Comparison of ENCODE assay signal across 1 cellular context in genomic region chrX:80747832-80748231, GRCh38.
TF ChIP-seq lines count a peak whose summit lies in the region.

No MANE protein-coding gene starts in this region.

TF ChIP-seq in A549, 52 proteins besides CTCF, POLR2A, EP300 and RAD21 (continued from another document):
- TF ChIP-seq BCL3 (IDR thresholded peaks at IDR 0.05) = no peak
